In genomic region chr10:48317321-48317990, GRCh38 we compare ENCODE assay signal across 23 cellular contexts. TPM values are rescaled to one million over a fixed set of nuclear protein-coding genes. Genes with fewer than 3 reads are reported as not detected.
DNase-seq lines count a peak whose midpoint lies in the region; ATAC-seq and TF ChIP-seq lines count a peak whose summit lies in the region.
"Had no signal": no experiment of that assay in that cellular context is flagged by ENCODE, and none has a peak within 500 bp of the region (broad histone marks: within the 10 kb centered on the region; RNA-seq: fewer than 3 reads in every experiment).

No MANE protein-coding gene starts in this region.

- TF ChIP-seq CTCF in activated CD8-positive, alpha-beta T cell treated with anti-CD3 and anti-CD28 coated beads for 36 hours (IDR thresholded peaks at IDR 0.05): no peak
- TF ChIP-seq CTCF in Loucy (conservative IDR thresholded peaks at IDR 0.05; ENCODE audit: low read length) (no peak), GM10266 (IDR thresholded peaks at IDR 0.05; ENCODE audit: control insufficient read depth, insufficient read depth, low read depth, missing control alignments) (no peak)

- H3K9ac ChIP-seq in Loucy (ENCODE audit: low read depth, low read length, poor library complexity, severe bottlenecking): no peak overlapping the region

- peaks cover 28% of the 10 kb centered on the region for H3K4me1 Mint-ChIP-seq in activated CD8-positive, alpha-beta T cell treated with anti-CD3 and anti-CD28 coated beads for 36 hours (ENCODE audit: low read depth)
- H3K4me1 Mint-ChIP-seq in activated CD8-positive, alpha-beta T cell treated with anti-CD3 and anti-CD28 coated beads, Interleukin-2, amount 10 ng/mL, durations not matched to agents 7 days and 5 days (ENCODE audit: low read depth): peaks cover 6% of the 10 kb centered on the region

- H3K4me1 ChIP-seq in Loucy (ENCODE audit: insufficient read depth, low read length, poor library complexity, severe bottlenecking): peaks cover 40% of the 10 kb centered on the region
- H3K4me1 ChIP-seq: BE2C had no signal

- intact Hi-C loops in activated CD8-positive, alpha-beta T cell treated with anti-CD3 and anti-CD28 coated beads for 36 hours (cut with micrococcal nuclease): no loop called here

- no peak for DNase-seq in activated CD8-positive, alpha-beta T cell treated with anti-CD3 and anti-CD28 coated beads for 36 hours
- DNase-seq in activated CD8-positive, alpha-beta T cell treated with anti-CD3 and anti-CD28 coated beads, Interleukin-2, amount 10 ng/mL, durations not matched to agents 7 days and 5 days: no peak
- DNase-seq in glomerular visceral epithelial cell (ENCODE audit: extremely low spot score) (peak; percentile 21), retina (peak; percentile 19), GM10266 (ENCODE audit: extremely low spot score) (no peak), NCI-H524 (lab: John Stamatoyannopoulos, UW) (no peak)
- DNase-seq in stimulated activated CD4-positive, alpha-beta T cell treated with anti-CD3 and anti-CD28 coated beads, Interleukin-4, amount 100 ng/mL, for 4 hours: no peak
- DNase-seq: 8988T; BE2C; CD4-positive, alpha-beta memory T cell; DMS153; GF-D8; KBM-7; NCI-H1417; NCI-H187; NCI-H2107; NCI-H2227 treated with DMSO at 0.1 percent for 48 hours; NCI-H510A treated with DMSO at 0.1 percent for 48 hours; NCI-H82; RPMI8226; SHP77 treated with DMSO at 0.1 percent for 48 hours had no signal

- no peak overlapping the region for H3K27ac Mint-ChIP-seq in activated CD8-positive, alpha-beta T cell treated with anti-CD3 and anti-CD28 coated beads for 36 hours
- H3K27ac Mint-ChIP-seq in activated CD8-positive, alpha-beta T cell treated with anti-CD3 and anti-CD28 coated beads, Interleukin-2, amount 10 ng/mL, durations not matched to agents 7 days and 5 days: no peak overlapping the region
- H3K27ac Mint-ChIP-seq: CD4-positive, alpha-beta memory T cell had no signal

- H3K4me3 ChIP-seq in Loucy (ENCODE audit: low read length, poor library complexity, severe bottlenecking): no peak overlapping the region

- H3K4me2 ChIP-seq in Loucy (ENCODE audit: low read depth, low read length, poor library complexity, severe bottlenecking): peak overlapping the region; percentile 33

- H3K36me3 ChIP-seq in Loucy (ENCODE audit: insufficient read depth, low read length): no peaks in the 10 kb centered on the region; the same call in 1 of the 2 replicates
- H3K36me3 ChIP-seq: BE2C had no signal

- no peaks in the 10 kb centered on the region for H3K27me3 Mint-ChIP-seq in activated CD8-positive, alpha-beta T cell treated with anti-CD3 and anti-CD28 coated beads for 36 hours
- no peaks in the 10 kb centered on the region for H3K27me3 Mint-ChIP-seq in activated CD8-positive, alpha-beta T cell treated with anti-CD3 and anti-CD28 coated beads, Interleukin-2, amount 10 ng/mL, durations not matched to agents 7 days and 5 days (ENCODE audit: low read depth)
- H3K27me3 Mint-ChIP-seq: CD4-positive, alpha-beta memory T cell had no signal

- H3F3A ChIP-seq in Loucy (ENCODE audit: low read depth): no peaks in the 10 kb centered on the region

- POLR2A ChIA-PET in activated CD8-positive, alpha-beta T cell treated with anti-CD3 and anti-CD28 coated beads for 36 hours (lab: Charles Lee): no interaction called here
- POLR2A ChIA-PET in activated CD8-positive, alpha-beta T cell treated with anti-CD3 and anti-CD28 coated beads, Interleukin-2, amount 10 ng/mL, durations not matched to agents 7 days and 5 days (lab: Charles Lee): no interaction called here

- CTCF ChIA-PET in activated CD8-positive, alpha-beta T cell treated with anti-CD3 and anti-CD28 coated beads for 36 hours (lab: Charles Lee): interaction anchor here (1.2 kb wide), 1 partner anchor 15 kb away, joined by 3 read pairs; no protein-coding TSS in a partner anchor
- CTCF ChIA-PET in activated CD8-positive, alpha-beta T cell treated with anti-CD3 and anti-CD28 coated beads, Interleukin-2, amount 10 ng/mL, durations not matched to agents 7 days and 5 days (lab: Charles Lee): interaction anchor here (1.3 kb wide), 1 partner anchor 10 kb away, joined by 3 read pairs; no protein-coding TSS in a partner anchor

- no peaks in the 10 kb centered on the region for H3K27me3 ChIP-seq in Loucy (ENCODE audit: insufficient read depth, low read length, poor library complexity, severe bottlenecking)
- H3K27me3 ChIP-seq: BE2C had no signal

- no peaks in the 10 kb centered on the region for H3K9me2 ChIP-seq in Loucy (replicated peaks; ENCODE audit: low read depth, low read length)

- peak; percentile 42 for ATAC-seq in activated CD8-positive, alpha-beta T cell treated with anti-CD3 and anti-CD28 coated beads for 36 hours
- ATAC-seq in activated CD8-positive, alpha-beta T cell treated with anti-CD3 and anti-CD28 coated beads, Interleukin-2, amount 10 ng/mL, durations not matched to agents 7 days and 5 days: no peak
- ATAC-seq: HepG2 had no signal

- no peak overlapping the region for H2AFZ ChIP-seq in Loucy (ENCODE audit: low read length)

- peaks cover 95% of the 10 kb centered on the region for H3K79me2 ChIP-seq in Loucy (ENCODE audit: insufficient read depth, low read length)

- H3K36me3 Mint-ChIP-seq in activated CD8-positive, alpha-beta T cell treated with anti-CD3 and anti-CD28 coated beads for 36 hours (ENCODE audit: low read depth): peaks cover 4% of the 10 kb centered on the region
- H3K36me3 Mint-ChIP-seq in activated CD8-positive, alpha-beta T cell treated with anti-CD3 and anti-CD28 coated beads, Interleukin-2, amount 10 ng/mL, durations not matched to agents 7 days and 5 days (ENCODE audit: low read depth): no peaks in the 10 kb centered on the region

- H3K9me3 ChIP-seq in Loucy (ENCODE audit: insufficient read depth, low read depth, low read length): no peaks in the 10 kb centered on the region
- H3K9me3 ChIP-seq: BE2C had no signal

- peaks cover 52% of the 10 kb centered on the region for H4K20me1 ChIP-seq in Loucy (ENCODE audit: insufficient read depth, low read length, poor library complexity, severe bottlenecking)

- H3K4me3 Mint-ChIP-seq in activated CD8-positive, alpha-beta T cell treated with anti-CD3 and anti-CD28 coated beads for 36 hours: no peak overlapping the region
- H3K4me3 Mint-ChIP-seq in activated CD8-positive, alpha-beta T cell treated with anti-CD3 and anti-CD28 coated beads, Interleukin-2, amount 10 ng/mL, durations not matched to agents 7 days and 5 days: no peak overlapping the region
- H3K4me3 Mint-ChIP-seq: CD4-positive, alpha-beta memory T cell had no signal

- H3K9me3 Mint-ChIP-seq in activated CD8-positive, alpha-beta T cell treated with anti-CD3 and anti-CD28 coated beads for 36 hours: no peaks in the 10 kb centered on the region
- no peaks in the 10 kb centered on the region for H3K9me3 Mint-ChIP-seq in activated CD8-positive, alpha-beta T cell treated with anti-CD3 and anti-CD28 coated beads, Interleukin-2, amount 10 ng/mL, durations not matched to agents 7 days and 5 days (ENCODE audit: insufficient read depth)
- H3K9me3 Mint-ChIP-seq: CD4-positive, alpha-beta memory T cell had no signal

RNA-seq across cellular contexts. Expression of gene MAPK8, which starts 11.0 kb away (rescaled TPM):
- total RNA-seq in activated CD8-positive, alpha-beta T cell treated with anti-CD3 and anti-CD28 coated beads for 36 hours: 10 to 100 TPM; 40.5 to 41.1 TPM
- total RNA-seq in activated CD8-positive, alpha-beta T cell treated with anti-CD3 and anti-CD28 coated beads, Interleukin-2, amount 10 ng/mL, durations not matched to agents 7 days and 5 days: 10 to 100 TPM; 29.4 to 30.7 TPM

RNA-seq across cellular contexts. Expression of gene FRMPD2, which starts 43.0 kb away (rescaled TPM):
- total RNA-seq in activated CD8-positive, alpha-beta T cell treated with anti-CD3 and anti-CD28 coated beads for 36 hours: not detected
- total RNA-seq in activated CD8-positive, alpha-beta T cell treated with anti-CD3 and anti-CD28 coated beads, Interleukin-2, amount 10 ng/mL, durations not matched to agents 7 days and 5 days: not detected
- total RNA-seq: CD4-positive, alpha-beta memory T cell had no signal

Comparison
In these comparisons a context has a peak if more than half of its experiments do, and no peak if none do; other contexts are left out.
1. DNase-seq: peak in glomerular visceral epithelial cell (single experiment) and retina (single experiment); none in activated CD8-positive, alpha-beta T cell treated with anti-CD3 and anti-CD28 coated beads for 36 hours (single experiment), activated CD8-positive, alpha-beta T cell treated with anti-CD3 and anti-CD28 coated beads, Interleukin-2, amount 10 ng/mL, durations not matched to agents 7 days and 5 days (single experiment), GM10266 (single experiment), NCI-H524 (0 of 2) and stimulated activated CD4-positive, alpha-beta T cell treated with anti-CD3 and anti-CD28 coated beads, Interleukin-4, amount 100 ng/mL, for 4 hours (0 of 2).